Comparison of ENCODE assay signal across 17 cellular contexts in the genomic region with DNA sequence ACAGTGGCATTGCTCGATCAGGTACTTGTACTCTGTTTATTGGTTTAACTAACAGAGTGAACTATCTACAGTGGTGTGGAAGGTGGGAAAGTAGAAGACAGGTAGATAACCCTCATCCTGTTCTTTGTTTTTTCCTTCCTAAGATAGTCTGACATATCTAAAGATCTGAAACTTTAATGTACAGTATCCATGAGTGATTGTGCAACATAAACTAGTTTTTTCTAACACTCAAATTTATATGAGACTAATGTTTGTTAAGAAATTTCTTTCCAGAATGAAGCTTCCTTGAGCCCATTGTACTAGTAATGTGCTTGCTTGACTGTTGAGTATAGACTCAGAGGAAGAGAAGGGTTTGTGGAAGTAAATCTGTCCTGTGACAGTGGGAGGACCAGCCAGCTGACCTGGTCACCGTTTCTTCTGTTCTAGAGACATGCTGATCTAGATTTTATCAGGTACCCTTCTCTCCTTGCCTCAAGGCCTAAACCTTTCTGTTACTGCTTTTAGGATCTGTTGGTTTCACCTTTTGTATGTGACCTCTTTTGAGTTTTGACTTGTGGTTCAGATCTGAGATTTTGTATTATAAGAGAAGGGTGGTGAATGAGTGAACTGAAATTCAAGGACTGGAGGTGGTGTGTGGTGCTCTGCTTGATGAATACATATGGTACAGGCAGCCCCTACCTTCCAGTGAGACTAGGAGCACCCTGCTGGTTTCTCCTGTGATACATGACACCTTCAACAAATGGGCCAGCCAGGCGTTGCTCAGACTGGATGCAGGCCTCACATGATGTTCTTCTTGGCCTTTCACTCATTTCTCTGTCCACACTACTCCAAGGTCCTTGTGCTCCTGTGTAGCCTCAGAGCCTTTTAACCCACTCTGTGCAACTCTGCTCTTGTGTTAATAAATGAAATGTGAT.
DNase-seq lines count a peak whose midpoint lies in the region; ATAC-seq, FAIRE-seq and TF ChIP-seq lines count a peak whose summit lies in the region.
"Had no signal": no experiment of that assay in that cellular context is flagged by ENCODE, and none has a peak within 500 bp of the region (broad histone marks: within the 10 kb centered on the region; RNA-seq: fewer than 3 reads in every experiment).

No MANE protein-coding gene starts in this region.

- H3K36me3 ChIP-seq in bronchial epithelial cell (ENCODE audit: control insufficient read depth, insufficient read depth, low read length): no peaks in the 10 kb centered on the region
- no peaks in the 10 kb centered on the region for H3K36me3 ChIP-seq in pancreas
- H3K36me3 ChIP-seq in tibial artery: peaks cover 28 to 40% (median 36%) of the 10 kb centered on the region in 3 donors

- no peaks in the 10 kb centered on the region for H3K9me3 ChIP-seq in pancreas
- H3K9me3 ChIP-seq in tibial artery: no peaks in the 10 kb centered on the region
- H3K9me3 ChIP-seq: lower lobe of right lung had no signal

- peak; percentile 58 for FAIRE-seq in bronchial epithelial cell (lab: Jason Lieb, UNC)
- FAIRE-seq in pancreas (lab: Jason Lieb, UNC): no peak

- intact Hi-C loops in pancreas (cut with DNase I) (no loop called here), tibial artery (cut with DNase I; ENCODE audit: low total_unique reads) (no loop called here)

- H3K4me1 ChIP-seq in pancreas (peaks cover 12 to 35% (median 31%) of the 10 kb centered on the region in 3 donors), tibial artery (no peaks in the 10 kb centered on the region)
- H3K4me1 ChIP-seq: lower lobe of right lung had no signal

- WGBS in pancreas, 2 donors: 33 to 37% methylated on average over 3 of the region's 3 CpGs

- H3K27me3 ChIP-seq in bronchial epithelial cell (ENCODE audit: control insufficient read depth, insufficient read depth, low read length) (no peaks in the 10 kb centered on the region), pancreas (no peaks in the 10 kb centered on the region), tibial artery (no peaks in the 10 kb centered on the region)

- ATAC-seq in GM19452 (IDR thresholded peaks at IDR 0.05; ENCODE audit: unreplicated experiment) (peak; percentile 60), HG02623 (IDR thresholded peaks at IDR 0.05; ENCODE audit: unreplicated experiment) (peak; percentile 45), pancreas (peak; percentile 11 to 75 (median 42))
- ATAC-seq: T-cell had no signal

- TF ChIP-seq CTCF in bronchial epithelial cell (IDR thresholded peaks at IDR 0.05; ENCODE audit: insufficient read depth, low read length, severe bottlenecking): no peak
- TF ChIP-seq CTCF in pancreas (IDR thresholded peaks at IDR 0.05): no peak
- no peak for TF ChIP-seq CTCF in tibial artery (IDR thresholded peaks at IDR 0.05)

- no peak overlapping the region for H3K27ac ChIP-seq in pancreas
- H3K27ac ChIP-seq in tibial artery: no peak overlapping the region
- H3K27ac ChIP-seq: lower lobe of right lung, skin epidermis had no signal

- no peak overlapping the region for H3K4me3 ChIP-seq in bronchial epithelial cell (ENCODE audit: low read depth, low read length)
- H3K4me3 ChIP-seq in pancreas: no peak overlapping the region
- H3K4me3 ChIP-seq in tibial artery: no peak overlapping the region
- H3K4me3 ChIP-seq: lower lobe of right lung, skin epidermis had no signal

- no peak for DNase-seq in bronchial epithelial cell (ENCODE audit: low read depth)
- DNase-seq in pancreas: no peak
- DNase-seq in A172 (ENCODE audit: low spot score): no peak
- no peak for DNase-seq in tibial artery
- no peak for DNase-seq in dermis blood vessel endothelial cell
- DNase-seq: activated CD4-positive, alpha-beta T cell treated with anti-CD3 and anti-CD28 coated beads, Interleukin-2, amount 50 U/mL, for 4 hours; COR-L47; HFFc6; immature natural killer cell; lower lobe of right lung; NCI-H1417; NCI-H446 treated with DMSO at 0.1 percent for 48 hours; stimulated activated CD4-positive, alpha-beta T cell treated with anti-CD3 and anti-CD28 coated beads, Interleukin-4, amount 100 ng/mL, for 1 hour; T-cell had no signal
